Comparison of ENCODE assay signal across 8 cellular contexts in the genomic region with DNA sequence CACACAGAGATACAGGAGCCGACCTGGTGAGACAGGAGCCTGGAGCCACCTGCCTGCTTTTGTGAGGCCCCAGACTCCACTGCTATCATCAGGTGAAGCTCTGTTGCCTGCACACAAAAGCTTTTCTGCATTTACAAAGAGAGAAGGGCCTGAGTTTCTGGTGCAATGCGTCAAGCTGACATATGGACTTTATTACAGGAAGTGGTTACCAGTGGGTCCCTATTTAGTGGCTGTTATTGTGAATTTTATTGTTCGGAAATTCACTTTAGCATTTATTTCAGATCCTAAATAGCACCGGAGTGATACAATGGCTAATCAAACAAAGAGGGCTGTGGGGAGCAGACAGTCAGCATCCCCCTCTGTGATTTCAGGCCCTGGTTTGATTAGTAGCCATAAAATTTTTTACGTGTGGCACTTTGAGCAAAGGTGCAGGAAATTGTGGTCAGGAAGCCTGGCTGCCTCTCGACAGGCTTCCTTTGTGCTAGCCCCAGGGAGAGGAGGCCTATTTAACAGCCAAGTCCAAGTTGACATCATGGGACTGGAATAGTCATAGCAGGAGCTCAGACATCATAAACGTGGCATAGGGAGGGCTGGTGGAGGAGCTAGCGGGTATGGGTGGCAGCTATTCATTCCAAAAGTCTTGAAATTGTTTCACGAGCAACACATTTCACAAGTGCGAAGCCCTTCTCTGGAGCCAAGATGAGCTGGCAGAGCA. TPM values are rescaled to one million over a fixed set of nuclear protein-coding genes. Genes with fewer than 3 reads are reported as not detected.
A peak's percentile ranks its signal among the peaks of the same experiment; 100 is the strongest.
DNase-seq lines count a peak whose midpoint lies in the region; ATAC-seq and TF ChIP-seq lines count a peak whose summit lies in the region.

No MANE protein-coding gene starts in this region.

- H3K36me3 ChIP-seq in aorta (ENCODE audit: control insufficient read depth in 1 of 2, insufficient read depth in 2 of 2, low read length in 1 of 2), result no peaks in the 10 kb centered on the region

- peak; percentile 69 for ATAC-seq in HG03045 (IDR thresholded peaks at IDR 0.05; ENCODE audit: unreplicated experiment)
- ATAC-seq in aorta (ENCODE audit: low FRiP score), result peak; percentile 84

- H3K4me1 Mint-ChIP-seq in progenitor cell of endocrine pancreas (ENCODE audit: low read depth), result no peaks in the 10 kb centered on the region

- H3K4me3 Mint-ChIP-seq in progenitor cell of endocrine pancreas (ENCODE audit: low read depth), result no peak overlapping the region

- intact Hi-C loops in aorta (cut with DNase I), result no loop called here

- no peaks in the 10 kb centered on the region for H3K9me3 ChIP-seq in aorta (ENCODE audit: control insufficient read depth, low read length)

- no peak overlapping the region for H3K27ac Mint-ChIP-seq in progenitor cell of endocrine pancreas

- no peaks in the 10 kb centered on the region for H3K9me3 Mint-ChIP-seq in progenitor cell of endocrine pancreas (ENCODE audit: low read depth)

- DNase-seq in activated naive CD4-positive, alpha-beta T cell treated with Interleukin-2 at 50 U/mL for 16 hours, result peak; percentile 57
- DNase-seq in activated naive CD4-positive, alpha-beta T cell (lab: John Stamatoyannopoulos, UW), result no peak
- DNase-seq in NCI-H69 (lab: John Stamatoyannopoulos, UW) (peak; percentile 95), lung microvascular endothelial cell (ENCODE audit: low read depth in 2 of 2) (peak; percentile 82 to 94), aorta (peak in 1 of 2 donors; percentile 70), progenitor cell of endocrine pancreas (ENCODE audit: low spot score, unreplicated experiment) (no peak)
- peak; percentile 27 for DNase-seq in activated effector memory CD4-positive, alpha-beta T cell treated with Interleukin-2 at 50 U/mL for 16 hours

- peak overlapping the region; percentile 32 to 55 for H3K27ac ChIP-seq in aorta (ENCODE audit: low read depth in 1 of 2, low read length in 2 of 2)

- WGBS in aorta, 2 donors, result 34 to 38% methylated on average over 10 of the region's 10 CpGs

- H3K36me3 Mint-ChIP-seq in progenitor cell of endocrine pancreas (ENCODE audit: insufficient read depth), result no peaks in the 10 kb centered on the region

- peaks cover 49% of the 10 kb centered on the region for H3K27me3 Mint-ChIP-seq in progenitor cell of endocrine pancreas

- no peaks in the 10 kb centered on the region for H3K4me1 ChIP-seq in aorta (ENCODE audit: control insufficient read depth in 1 of 2, insufficient read depth in 2 of 2, low read length in 2 of 2)

- no peak for TF ChIP-seq CTCF in progenitor cell of endocrine pancreas (IDR thresholded peaks at IDR 0.05; ENCODE audit: unreplicated experiment)

- H3K27me3 ChIP-seq in aorta (ENCODE audit: control insufficient read depth in 1 of 2, insufficient read depth in 2 of 2, low read length in 1 of 2), result no peaks in the 10 kb centered on the region

- H3K4me3 ChIP-seq in aorta (ENCODE audit: low read length in 2 of 2), result no peak overlapping the region

RNA-seq across cellular contexts. Expression of a gene that starts 8.4 kb away (rescaled TPM):
- total RNA-seq in lung microvascular endothelial cell (3.8 and 17.0 TPM in 2 replicates), aorta (100 to 1,000 TPM; 322 to 335 TPM), progenitor cell of endocrine pancreas (2.3 and 3.8 TPM in 2 replicates)
- 10 to 100 TPM; 83.3 to 92.4 TPM for polyA plus RNA-seq in aorta

Comparison
In these comparisons a context has a peak if more than half of its experiments do, and no peak if none do; other contexts are left out.
1. DNase-seq: peak in activated naive CD4-positive, alpha-beta T cell treated with Interleukin-2 at 50 U/mL for 16 hours (single experiment), NCI-H69 (single experiment), activated effector memory CD4-positive, alpha-beta T cell treated with Interleukin-2 at 50 U/mL for 16 hours (single experiment) and lung microvascular endothelial cell (2 of 2); none in activated naive CD4-positive, alpha-beta T cell (0 of 4) and progenitor cell of endocrine pancreas (single experiment).
2. RNA of a gene that starts 8.4 kb away (total RNA-seq): 322 to 335 TPM in aorta; 3.8 to 17.0 TPM in lung microvascular endothelial cell and 2.3 to 3.8 TPM in progenitor cell of endocrine pancreas; every median in the first group is over 10 times any median in the second.